Comparison of ENCODE assay signal across 20 cellular contexts in genomic region chr3:33544126-33544525, GRCh38.
"Had no signal": no experiment of that assay in that cellular context is flagged by ENCODE, and none has a peak within 500 bp of the region (broad histone marks: within the 10 kb centered on the region; RNA-seq: fewer than 3 reads in every experiment).

No MANE protein-coding gene starts in this region.

- H3K4me1 Mint-ChIP-seq: activated CD4-positive, alpha-beta T cell treated with anti-CD3 and anti-CD28 coated beads, Interleukin-2, amount 10 ng/mL, durations not matched to agents 24 days and 14 days; activated naive CD4-positive, alpha-beta T cell treated with anti-CD3 and anti-CD28 coated beads, Interleukin-2, amount 10 ng/mL, durations not matched to agents 7 days and 5 days; activated T-helper 17 cell treated with anti-CD3 and anti-CD28 coated beads, Interleukin-2, amount 50 U/mL, for 72 hours; central memory CD8-positive, alpha-beta T cell; immature natural killer cell; nephron had no signal

- H3K4me1 ChIP-seq: adrenal gland, body of pancreas, suprapubic skin had no signal

- H3K27me3 ChIP-seq: adrenal gland, body of pancreas, suprapubic skin had no signal

- DNase-seq: activated CD4-positive, alpha-beta T cell treated with anti-CD3 and anti-CD28 coated beads, Interleukin-2, amount 10 ng/mL, durations not matched to agents 24 days and 14 days; activated CD8-positive, alpha-beta memory T cell treated with anti-CD3 and anti-CD28 coated beads for 24 hours; activated naive CD4-positive, alpha-beta T cell treated with anti-CD3 and anti-CD28 coated beads, Interleukin-2, amount 10 ng/mL, durations not matched to agents 7 days and 5 days; activated T-cell treated with anti-CD3 and anti-CD28 coated beads for 4 hours; adrenal gland; body of pancreas; cortex of kidney; effector memory CD4-positive, alpha-beta T cell; glutamatergic neuron; immature natural killer cell; occipital lobe; stimulated activated naive CD4-positive, alpha-beta T cell; WERI-Rb-1 had no signal

- H3K9me3 ChIP-seq: adrenal gland, body of pancreas, suprapubic skin had no signal

- H3K4me3 Mint-ChIP-seq: activated CD4-positive, alpha-beta T cell treated with anti-CD3 and anti-CD28 coated beads, Interleukin-2, amount 10 ng/mL, durations not matched to agents 24 days and 14 days; activated naive CD4-positive, alpha-beta T cell treated with anti-CD3 and anti-CD28 coated beads, Interleukin-2, amount 10 ng/mL, durations not matched to agents 7 days and 5 days; activated T-helper 17 cell treated with anti-CD3 and anti-CD28 coated beads, Interleukin-2, amount 50 U/mL, for 72 hours; central memory CD8-positive, alpha-beta T cell; immature natural killer cell; nephron; type B pancreatic cell had no signal

- H3K27ac ChIP-seq: adrenal gland, body of pancreas, epithelial cell of prostate, suprapubic skin, WERI-Rb-1 had no signal

- ATAC-seq: activated T-helper 17 cell treated with anti-CD3 and anti-CD28 coated beads, Interleukin-2, amount 50 U/mL, for 72 hours; body of pancreas; sciatic nerve had no signal

- H3K4me3 ChIP-seq: adrenal gland, body of pancreas, suprapubic skin had no signal

- H3K27ac Mint-ChIP-seq: activated CD4-positive, alpha-beta T cell treated with anti-CD3 and anti-CD28 coated beads, Interleukin-2, amount 10 ng/mL, durations not matched to agents 24 days and 14 days; activated naive CD4-positive, alpha-beta T cell treated with anti-CD3 and anti-CD28 coated beads, Interleukin-2, amount 10 ng/mL, durations not matched to agents 7 days and 5 days; activated T-helper 17 cell treated with anti-CD3 and anti-CD28 coated beads, Interleukin-2, amount 50 U/mL, for 72 hours; immature natural killer cell; nephron; type B pancreatic cell had no signal

- H3K27me3 Mint-ChIP-seq: activated CD4-positive, alpha-beta T cell treated with anti-CD3 and anti-CD28 coated beads, Interleukin-2, amount 10 ng/mL, durations not matched to agents 24 days and 14 days; activated naive CD4-positive, alpha-beta T cell treated with anti-CD3 and anti-CD28 coated beads, Interleukin-2, amount 10 ng/mL, durations not matched to agents 7 days and 5 days; activated T-helper 17 cell treated with anti-CD3 and anti-CD28 coated beads, Interleukin-2, amount 50 U/mL, for 72 hours; central memory CD8-positive, alpha-beta T cell; type B pancreatic cell had no signal
